In genomic region chr5:80654391-80655230, GRCh38 we compare ENCODE assay signal across 8 cellular contexts. TPM values are rescaled to one million over a fixed set of nuclear protein-coding genes. Genes with fewer than 3 reads are reported as not detected.
A peak's percentile ranks its signal among the peaks of the same experiment; 100 is the strongest.
DNase-seq lines count a peak whose midpoint lies in the region; ATAC-seq lines count a peak whose summit lies in the region.

DHFR (minus strand) TSS chr5:80654983; CDS start chr5:80654489, 494 bp downstream.
MSH3 (plus strand) TSS chr5:80654652; CDS start chr5:80654728, 76 bp downstream.

- POLR2A ChIA-PET in CD4-positive, alpha-beta memory T cell (lab: Charles Lee; ENCODE audit: partially characterized antibody) = interaction anchor here (0.7 to 2.1 kb wide), 8 partner anchors 14 to 1043 kb away, joined by 3 to 7 read pairs (median 4); partner anchors contain the start of genes TENT2, ZCCHC9 and ZFYVE16

- CTCF ChIA-PET in CD4-positive, alpha-beta memory T cell (lab: Charles Lee; ENCODE audit: partially characterized antibody) = interaction anchor here (3.2 kb wide), 1 partner anchor 18 kb away, joined by 23 read pairs; no protein-coding TSS in a partner anchor

- H3K4me1 ChIP-seq in CD4-positive, alpha-beta memory T cell (ENCODE audit: insufficient read depth, low read length) = peaks cover 34% of the 10 kb centered on the region

- H3K27ac ChIP-seq in CD4-positive, alpha-beta memory T cell (ENCODE audit: low read depth, low read length) = peak within 1 kb of the TSS; percentile 67

- H3K4me3 Mint-ChIP-seq in CD4-positive, alpha-beta memory T cell = peak within 1 kb of the TSS; percentile 86 to 97 (median 94)

- H3K4me1 Mint-ChIP-seq in CD4-positive, alpha-beta memory T cell = peaks cover 20 to 37% (median 27%) of the 10 kb centered on the region in 4 donors

- H3K36me3 Mint-ChIP-seq in CD4-positive, alpha-beta memory T cell = peaks cover 31 to 32% of the 10 kb centered on the region in 2 donors

- intact Hi-C loops in CD4-positive, alpha-beta memory T cell (cut with micrococcal nuclease) = loop anchor here (1.0 to 10.0 kb wide), 8 partner anchors 18 to 1420 kb away; partner anchors contain the start of genes FAM151B, JMY, MTX3 and RASGRF2

- H3K36me3 ChIP-seq in CD4-positive, alpha-beta memory T cell (ENCODE audit: insufficient read depth, low read length) = peaks cover 9% of the 10 kb centered on the region

- H3K4me3 ChIP-seq in CD4-positive, alpha-beta memory T cell (ENCODE audit: low read length in 2 of 2) = peak within 1 kb of the TSS; percentile 64 to 79

- H3K27ac Mint-ChIP-seq in CD4-positive, alpha-beta memory T cell = peak within 1 kb of the TSS; percentile 86 to 99 (median 97)

- H3K27me3 Mint-ChIP-seq in CD4-positive, alpha-beta memory T cell = no peaks in the 10 kb centered on the region

- no peaks in the 10 kb centered on the region for H3K27me3 ChIP-seq in CD4-positive, alpha-beta memory T cell (ENCODE audit: insufficient read depth, low read length)

- H3K9me3 Mint-ChIP-seq in CD4-positive, alpha-beta memory T cell = no peaks in the 10 kb centered on the region

- peak; percentile 86 to 91 (median 91) for DNase-seq in CD4-positive, alpha-beta memory T cell
- peak; percentile 90 for DNase-seq in HT1080 (ENCODE audit: low read depth)
- peak; percentile 90 for DNase-seq in NK-92 treated with Interleukin-12 subunit alpha and Interleukin-12 subunit beta, amount 100 ng/mL, for 24 hours (lab: John Stamatoyannopoulos, UW)
- DNase-seq in activated CD8-positive, alpha-beta memory T cell treated with anti-CD3 and anti-CD28 coated beads for 24 hours = peak; percentile 93
- DNase-seq in effector CD8-positive, alpha-beta T cell (lab: John Stamatoyannopoulos, UW) = peak; percentile 82
- peak; percentile 88 to 91 for DNase-seq in lung microvascular endothelial cell (ENCODE audit: low read depth in 2 of 2)
- DNase-seq in stimulated activated CD4-positive, alpha-beta T cell treated with anti-CD3 and anti-CD28 coated beads, TNF-alpha, amount 100 ng/mL, for 4 hours (ENCODE audit: low read depth in 3 of 3) = peak; percentile 73 to 89 (median 75)

- H3K9me3 ChIP-seq in CD4-positive, alpha-beta memory T cell (ENCODE audit: control insufficient read depth in 1 of 2, low read length in 2 of 2) = no peaks in the 10 kb centered on the region

- peak; percentile 65 for ATAC-seq in GM19463 (IDR thresholded peaks at IDR 0.05; ENCODE audit: unreplicated experiment)

RNA-seq across cellular contexts. Expression of gene DHFR, which starts in this region (rescaled TPM):
- total RNA-seq in CD4-positive, alpha-beta memory T cell = 10 to 100 TPM; 18.5 to 19.2 TPM
- 1 to 10 TPM; 1.3 to 1.8 TPM for polyA plus RNA-seq in CD4-positive, alpha-beta memory T cell
- 61.6 and 63.9 TPM in 2 replicates for total RNA-seq in HT1080 (2014; rRNA removed; shearing (Covaris generic))
- 92.1 and 105 TPM in 2 replicates for polyA plus RNA-seq in HT1080 (2015; cell fraction: cytosol; rRNA removed)
- polyA plus RNA-seq in HT1080 (2015; cell fraction: nucleus; rRNA removed) = 65.8 and 75.3 TPM in 2 replicates
- 6.5 and 13.3 TPM in 2 replicates for total RNA-seq in lung microvascular endothelial cell

RNA-seq across cellular contexts. Expression of gene MSH3, which starts in this region (rescaled TPM):
- 10 to 100 TPM; 14.3 to 17.1 TPM for total RNA-seq in CD4-positive, alpha-beta memory T cell
- 10 to 100 TPM; 14.3 to 16.4 TPM for polyA plus RNA-seq in CD4-positive, alpha-beta memory T cell
- total RNA-seq in HT1080 (2014; rRNA removed; shearing (Covaris generic)) = 8.6 and 12.0 TPM in 2 replicates
- 8.5 and 13.2 TPM in 2 replicates for polyA plus RNA-seq in HT1080 (2015; cell fraction: cytosol; rRNA removed)
- 12.4 and 15.9 TPM in 2 replicates for polyA plus RNA-seq in HT1080 (2015; cell fraction: nucleus; rRNA removed)
- 5.6 and 6.3 TPM in 2 replicates for total RNA-seq in lung microvascular endothelial cell

Comparison
In these comparisons a context has a peak if more than half of its experiments do, and no peak if none do; other contexts are left out.
1. Peak in every context shown above with its lines: DNase-seq, ATAC-seq, H3K4me3 ChIP-seq and H3K27ac ChIP-seq.